Comparison of ENCODE assay signal across 1 cellular context in genomic region chr1:44717196-44717595, GRCh38.
TF ChIP-seq lines count a peak whose summit lies in the region.

No MANE protein-coding gene starts in this region.

TF ChIP-seq in GM12878, 131 proteins besides CTCF, POLR2A, EP300 and RAD21:
- TF ChIP-seq TARDBP (IDR thresholded peaks at IDR 0.05; ENCODE audit: borderline replicate concordance): no peak
- no peak for TF ChIP-seq IRF3 (IDR thresholded peaks at IDR 0.05)
- no peak for TF ChIP-seq TCF12 (IDR thresholded peaks at IDR 0.05; ENCODE audit: low read depth, low read length)
- TF ChIP-seq E4F1 (IDR thresholded peaks at IDR 0.05; ENCODE audit: borderline replicate concordance, partially characterized antibody): no peak
- TF ChIP-seq CHD1 (IDR thresholded peaks at IDR 0.05; ENCODE audit: low read depth, low read length): no peak
- no peak for TF ChIP-seq BCLAF1 (IDR thresholded peaks at IDR 0.05)
- no peak for TF ChIP-seq HCFC1 (IDR thresholded peaks at IDR 0.05; ENCODE audit: low read length)
